Comparison of ENCODE assay signal across 14 cellular contexts in the genomic region with DNA sequence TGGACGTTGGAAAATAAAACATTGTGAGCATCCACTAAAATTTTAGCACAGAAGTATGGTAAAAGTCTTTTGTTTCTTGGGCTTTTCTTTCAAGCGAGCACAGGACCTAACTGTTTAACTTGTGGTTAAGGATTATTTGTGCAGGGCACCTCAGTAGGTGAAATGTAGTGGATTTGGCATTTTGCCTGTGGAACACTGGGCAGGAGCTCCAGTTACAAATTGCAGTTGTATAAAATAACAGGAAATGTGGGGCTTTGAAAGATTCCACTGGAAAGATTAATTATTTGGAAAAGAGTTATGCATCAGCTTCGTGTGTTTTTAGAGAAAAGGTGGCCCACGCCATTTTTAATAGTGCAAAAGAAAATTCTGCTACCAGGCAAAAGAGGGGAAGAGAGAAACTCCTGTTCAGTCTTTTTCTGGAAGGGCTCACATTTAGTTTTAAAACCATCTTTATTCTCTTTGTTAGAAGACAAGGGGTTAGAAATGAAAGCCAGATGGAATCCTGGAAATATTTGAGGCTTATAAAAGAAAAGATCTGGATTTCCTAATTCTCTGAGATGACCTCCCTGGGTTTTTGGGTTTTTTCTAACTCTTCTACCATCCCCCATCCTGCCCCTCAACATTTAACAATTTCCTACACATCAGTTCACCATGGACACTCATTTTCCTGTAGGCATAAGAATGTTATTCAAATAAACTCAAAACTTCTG.
DNase-seq lines count a peak whose midpoint lies in the region; ATAC-seq, FAIRE-seq and TF ChIP-seq lines count a peak whose summit lies in the region.
"Had no signal": no experiment of that assay in that cellular context is flagged by ENCODE, and none has a peak within 500 bp of the region (broad histone marks: within the 10 kb centered on the region; RNA-seq: fewer than 3 reads in every experiment).

No MANE protein-coding gene starts in this region.

- peak overlapping the region; percentile 54; the same call in 1 of the 2 replicates for H3K27ac ChIP-seq in Panc1 (ENCODE audit: low read length)
- H3K27ac ChIP-seq: ascending aorta, Peyer's patch, psoas muscle had no signal

- peak; percentile 60 for DNase-seq in NCI-H748 (lab: John Stamatoyannopoulos, UW; ENCODE audit: unreplicated experiment)
- no peak for DNase-seq in NCI-H748 treated with DMSO at 0.1 percent for 48 hours (lab: John Stamatoyannopoulos, UW)
- DNase-seq in Panc1 (ENCODE audit: low read depth, low spot score): no peak
- peak; percentile 13 for DNase-seq in fibroblast of villous mesenchyme (ENCODE audit: low read depth)
- peak; percentile 79 for DNase-seq in urothelium cell line (ENCODE audit: low spot score)
- DNase-seq in NCI-H1694 (lab: John Stamatoyannopoulos, UW): no peak
- no peak for DNase-seq in T-helper 2 cell treated with Interferon-gamma antibody and Interleukin-4, amounts not matched to agents 5 μg/mL and 100 μg/mL, for 36 hours (ENCODE audit: low spot score)
- DNase-seq: activated CD4-positive, alpha-beta T cell treated with anti-CD3 and anti-CD28 coated beads, Interleukin-2, amount 50 U/mL, for 4 hours; GOT3; Peyer's patch; psoas muscle had no signal

- H3K36me3 ChIP-seq in Panc1 (ENCODE audit: control insufficient read depth, insufficient read depth, low read length): no peaks in the 10 kb centered on the region
- H3K36me3 ChIP-seq: ascending aorta, Peyer's patch had no signal

- no peaks in the 10 kb centered on the region for H3K36me3 Mint-ChIP-seq in stimulated activated memory B cell treated with anti-CD40 and anti-IgM and Interleukin-4, amounts not matched to agents 10 μg/mL and 1 μg/mL and 100 μg/mL, for 72 hours
- no peaks in the 10 kb centered on the region for H3K36me3 Mint-ChIP-seq in T-helper 2 cell treated with Interferon-gamma antibody and Interleukin-4, amounts not matched to agents 5 μg/mL and 100 μg/mL, for 36 hours (ENCODE audit: low read depth)

- POLR2A ChIA-PET in Panc1 (lab: Charles Lee): interaction anchor here (0.6 kb wide), 1 partner anchor 153 kb away, joined by 4 read pairs; no protein-coding TSS in a partner anchor

- H3K27ac Mint-ChIP-seq in stimulated activated memory B cell treated with anti-CD40 and anti-IgM and Interleukin-4, amounts not matched to agents 10 μg/mL and 1 μg/mL and 100 μg/mL, for 72 hours: no peak overlapping the region
- no peak overlapping the region for H3K27ac Mint-ChIP-seq in T-helper 2 cell treated with Interferon-gamma antibody and Interleukin-4, amounts not matched to agents 5 μg/mL and 100 μg/mL, for 36 hours

- no peak overlapping the region; a peak in 1 of 4 replicates for H3K4me3 ChIP-seq in Panc1 (ENCODE audit: low read depth in 2 of 2, low read length in 2 of 2)
- H3K4me3 ChIP-seq in fibroblast of villous mesenchyme (ENCODE audit: low read depth, low read length): no peak overlapping the region
- H3K4me3 ChIP-seq: ascending aorta, Peyer's patch, psoas muscle had no signal

- in situ Hi-C loops in Panc1 (cut with HindIII; ENCODE audit: low pct_unique_long_range_greater_than_20kb, low sequenced_read_pairs): no loop called here

- H3K9me3 ChIP-seq in Panc1 (ENCODE audit: control insufficient read depth, insufficient read depth, low read depth, low read length): no peaks in the 10 kb centered on the region
- H3K9me3 ChIP-seq: ascending aorta, Peyer's patch, psoas muscle had no signal

- CTCF ChIA-PET in Panc1 (lab: Charles Lee): no interaction called here

- H3K4me1 Mint-ChIP-seq in stimulated activated memory B cell treated with anti-CD40 and anti-IgM and Interleukin-4, amounts not matched to agents 10 μg/mL and 1 μg/mL and 100 μg/mL, for 72 hours: peaks cover 6% of the 10 kb centered on the region
- no peaks in the 10 kb centered on the region for H3K4me1 Mint-ChIP-seq in T-helper 2 cell treated with Interferon-gamma antibody and Interleukin-4, amounts not matched to agents 5 μg/mL and 100 μg/mL, for 36 hours (ENCODE audit: low read depth)

- no TSS peak for BruUV-seq in Panc1 (replicated peaks; lab: Mats Ljungman, UMichigan)

- H3K27me3 ChIP-seq in Panc1 (ENCODE audit: control insufficient read depth, insufficient read depth, low read length): 0 out of 2 replicates have a peak, but pooled peaks cover 2% of the 10 kb centered on the region
- H3K27me3 ChIP-seq: ascending aorta, Peyer's patch had no signal

- H3K9me3 Mint-ChIP-seq in stimulated activated memory B cell treated with anti-CD40 and anti-IgM and Interleukin-4, amounts not matched to agents 10 μg/mL and 1 μg/mL and 100 μg/mL, for 72 hours: no peaks in the 10 kb centered on the region
- H3K9me3 Mint-ChIP-seq in T-helper 2 cell treated with Interferon-gamma antibody and Interleukin-4, amounts not matched to agents 5 μg/mL and 100 μg/mL, for 36 hours: no peaks in the 10 kb centered on the region

- no peak for FAIRE-seq in urothelium cell line (lab: Jason Lieb, UNC)
- FAIRE-seq: GM12892 had no signal

- intact Hi-C loops in Panc1 (cut with micrococcal nuclease; ENCODE audit: unreplicated experiment): no loop called here

- no peak overlapping the region for H3K4me3 Mint-ChIP-seq in stimulated activated memory B cell treated with anti-CD40 and anti-IgM and Interleukin-4, amounts not matched to agents 10 μg/mL and 1 μg/mL and 100 μg/mL, for 72 hours
- no peak overlapping the region for H3K4me3 Mint-ChIP-seq in T-helper 2 cell treated with Interferon-gamma antibody and Interleukin-4, amounts not matched to agents 5 μg/mL and 100 μg/mL, for 36 hours

- H3K4me1 ChIP-seq in Panc1 (ENCODE audit: control insufficient read depth, insufficient read depth, low read length): peaks cover 14% of the 10 kb centered on the region
- H3K4me1 ChIP-seq: ascending aorta, Peyer's patch had no signal

- ATAC-seq in Panc1: peak; percentile 92
- no peak for ATAC-seq in stimulated activated memory B cell treated with anti-CD40 and anti-IgM and Interleukin-4, amounts not matched to agents 10 μg/mL and 1 μg/mL and 100 μg/mL, for 72 hours
- ATAC-seq: psoas muscle had no signal

- no peaks in the 10 kb centered on the region for H3K27me3 Mint-ChIP-seq in stimulated activated memory B cell treated with anti-CD40 and anti-IgM and Interleukin-4, amounts not matched to agents 10 μg/mL and 1 μg/mL and 100 μg/mL, for 72 hours
- peaks cover 11% of the 10 kb centered on the region for H3K27me3 Mint-ChIP-seq in T-helper 2 cell treated with Interferon-gamma antibody and Interleukin-4, amounts not matched to agents 5 μg/mL and 100 μg/mL, for 36 hours (ENCODE audit: low read depth)

- no peak for TF ChIP-seq CTCF in Panc1 (IDR thresholded peaks at IDR 0.05)
- no peak for TF ChIP-seq CTCF in fibroblast of villous mesenchyme (IDR thresholded peaks at IDR 0.05; ENCODE audit: insufficient read depth, low read depth, low read length)

Comparison
In these comparisons a context has a peak if more than half of its experiments do, and no peak if none do; other contexts are left out.
1. DNase-seq: peak in NCI-H748 (single experiment), fibroblast of villous mesenchyme (single experiment) and urothelium cell line (single experiment); none in NCI-H748 treated with DMSO at 0.1 percent for 48 hours (single experiment), Panc1 (single experiment), NCI-H1694 (single experiment) and T-helper 2 cell treated with Interferon-gamma antibody and Interleukin-4, amounts not matched to agents 5 μg/mL and 100 μg/mL, for 36 hours (single experiment).